In the genomic region with DNA sequence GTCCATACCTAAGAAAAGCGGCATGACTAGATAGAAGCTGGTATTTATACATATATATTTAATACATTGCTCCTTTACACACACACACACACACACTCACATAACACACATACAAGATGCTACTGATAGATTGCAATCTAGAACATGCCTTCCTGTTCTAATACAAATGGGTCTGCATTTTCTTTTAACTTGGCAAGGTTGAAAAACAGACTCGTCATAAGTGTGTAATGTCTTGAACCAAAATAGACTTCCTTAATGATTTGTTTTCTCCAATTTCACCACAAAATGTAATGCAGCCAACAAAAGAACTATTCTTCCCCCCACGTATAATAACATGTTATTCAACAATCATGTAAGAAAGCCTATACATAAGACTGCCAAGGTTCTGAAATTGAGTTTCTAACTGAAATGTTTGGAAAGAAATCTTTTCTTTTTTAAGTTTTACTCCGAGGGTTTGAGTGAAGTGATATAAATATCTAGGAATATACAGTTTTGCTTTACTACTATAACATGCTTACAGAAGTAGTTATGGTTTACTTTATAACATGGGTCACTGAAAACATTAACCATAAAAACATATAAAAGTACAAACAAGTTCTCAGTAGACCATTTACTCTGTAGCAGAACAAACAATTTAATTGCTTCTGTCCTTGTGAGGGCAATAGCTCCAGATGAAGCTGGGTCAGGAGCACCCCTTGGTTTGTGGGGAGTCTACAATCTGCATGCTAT, we compare ENCODE assay signal across 21 cellular contexts.
DNase-seq lines count a peak whose midpoint lies in the region; ATAC-seq, FAIRE-seq and TF ChIP-seq lines count a peak whose summit lies in the region.
"Had no signal": no experiment of that assay in that cellular context is flagged by ENCODE, and none has a peak within 500 bp of the region (broad histone marks: within the 10 kb centered on the region; RNA-seq: fewer than 3 reads in every experiment).

No MANE protein-coding gene starts in this region.

- no peaks in the 10 kb centered on the region for H3K27me3 ChIP-seq in small intestine (ENCODE audit: control insufficient read depth in 2 of 2, insufficient read depth in 2 of 2, low read length in 2 of 2)
- H3K27me3 ChIP-seq: hepatocyte had no signal

- ATAC-seq in mucosa of descending colon (peak; percentile 52), GM19324 (IDR thresholded peaks at IDR 0.05; ENCODE audit: low FRiP score, unreplicated experiment) (no peak)
- ATAC-seq: activated T-cell treated with anti-CD3 and anti-CD28 coated beads, Interleukin-2, amount 50 U/mL, for 72 hours; stimulated activated memory B cell treated with anti-CD40 and anti-IgM and Interleukin-4, amounts not matched to agents 10 μg/mL and 1 μg/mL and 100 μg/mL, for 72 hours had no signal

- no peak overlapping the region for H3K4me2 ChIP-seq in OCI-LY7 (ENCODE audit: low read length)
- H3K4me2 ChIP-seq: hepatocyte, smooth muscle cell had no signal

- H3K27ac ChIP-seq in small intestine (ENCODE audit: low read depth in 1 of 2, low read length in 1 of 2) = no peak overlapping the region
- no peak overlapping the region for H3K27ac ChIP-seq in OCI-LY7 (ENCODE audit: low read depth, low read length, poor library complexity, severe bottlenecking)
- H3K27ac ChIP-seq: hepatocyte, prostate gland had no signal

- no TSS peak for BruUV-seq in OCI-LY7 (replicated peaks; lab: Mats Ljungman, UMichigan)

- no peak overlapping the region for H2AFZ ChIP-seq in OCI-LY7 (ENCODE audit: low read length)
- H2AFZ ChIP-seq: hepatocyte had no signal

- no peaks in the 10 kb centered on the region for H3K9me3 ChIP-seq in mucosa of descending colon
- no peaks in the 10 kb centered on the region for H3K9me3 ChIP-seq in small intestine (ENCODE audit: control insufficient read depth, low read depth)
- no peaks in the 10 kb centered on the region for H3K9me3 ChIP-seq in OCI-LY7 (ENCODE audit: low read length)
- H3K9me3 ChIP-seq: HAP-1, prostate gland had no signal

- 70 to 95% (median 83%) methylated on average over 4 of the region's 4 CpGs for WGBS in small intestine, 3 donors

- H4K20me1 ChIP-seq in OCI-LY7 (ENCODE audit: insufficient read depth, low read length) = no peaks in the 10 kb centered on the region

- intact Hi-C loops in mucosa of descending colon (cut with DNase I, micrococcal nuclease) = no loop called here
- intact Hi-C loops in OCI-LY7 (cut with micrococcal nuclease; ENCODE audit: unreplicated experiment) = no loop called here

- no peak overlapping the region for H3K4me3 ChIP-seq in LNCaP clone FGC (ENCODE audit: low read depth, low read length)
- H3K4me3 ChIP-seq in mucosa of descending colon = no peak overlapping the region
- no peak overlapping the region for H3K4me3 ChIP-seq in small intestine (ENCODE audit: low read depth in 1 of 2, low read length in 2 of 2)
- H3K4me3 ChIP-seq in OCI-LY7 (ENCODE audit: low read depth, low read length, poor library complexity, severe bottlenecking) = no peak overlapping the region
- H3K4me3 ChIP-seq: HAP-1, hepatocyte, prostate gland, smooth muscle cell had no signal

- CTCF ChIA-PET in OCI-LY7 (lab: Charles Lee; ENCODE audit: unreplicated experiment) = no interaction called here

- H3K4me1 ChIP-seq in mucosa of descending colon (ENCODE audit: low read depth) = peaks cover 12% of the 10 kb centered on the region
- no peaks in the 10 kb centered on the region for H3K4me1 ChIP-seq in small intestine (ENCODE audit: control insufficient read depth in 2 of 2, insufficient read depth in 1 of 2, low read depth in 1 of 2, low read length in 1 of 2)
- no peaks in the 10 kb centered on the region for H3K4me1 ChIP-seq in OCI-LY7 (ENCODE audit: insufficient read depth, low read length, poor library complexity, severe bottlenecking)
- H3K4me1 ChIP-seq: prostate gland had no signal

- H3K36me3 ChIP-seq in mucosa of descending colon (ENCODE audit: low read depth) (no peaks in the 10 kb centered on the region), small intestine (ENCODE audit: control insufficient read depth in 2 of 2, insufficient read depth in 2 of 2, low read length in 2 of 2) (no peaks in the 10 kb centered on the region), OCI-LY7 (ENCODE audit: insufficient read depth, low read length) (no peaks in the 10 kb centered on the region)
- H3K36me3 ChIP-seq: HAP-1, prostate gland had no signal

- POLR2A ChIA-PET in OCI-LY7 (lab: Charles Lee) = no interaction called here

- H3K9me2 ChIP-seq in OCI-LY7 (ENCODE audit: insufficient read depth, low read length) = no peaks in the 10 kb centered on the region

- H3K79me2 ChIP-seq in OCI-LY7 (ENCODE audit: insufficient read depth, low read depth, low read length) = no peaks in the 10 kb centered on the region
- H3K79me2 ChIP-seq: hepatocyte had no signal

- no peak for FAIRE-seq in small intestine (lab: Jason Lieb, UNC)
- FAIRE-seq: colon had no signal

- peak; percentile 37 for DNase-seq in DMS79 (lab: John Stamatoyannopoulos, UW)
- DNase-seq in LNCaP clone FGC (ENCODE audit: low read depth) = peak; percentile 54
- DNase-seq in dermis blood vessel endothelial cell = peak; percentile 87
- no peak for DNase-seq in mucosa of descending colon
- no peak for DNase-seq in activated T-cell treated with anti-CD3 and anti-CD28 coated beads, Interleukin-2, amount 50 U/mL, for 1 hour
- DNase-seq in small intestine = no peak
- no peak for DNase-seq in OCI-LY7 (ENCODE audit: low spot score)
- DNase-seq: activated CD4-positive, alpha-beta T cell treated with anti-CD3 and anti-CD28 coated beads for 48 hours; activated T-cell treated with anti-CD3 and anti-CD28 coated beads, Interleukin-2, amount 50 U/mL, for 72 hours; DMS 273 treated with DMSO at 0.1 percent for 48 hours; foreskin fibroblast; GDM1; immature natural killer cell; NCI-H2029 had no signal

- TF ChIP-seq CTCF in LNCaP clone FGC (IDR thresholded peaks at IDR 0.05; ENCODE audit: control insufficient read depth, extremely low read depth, insufficient read depth) = no peak
- TF ChIP-seq CTCF in mucosa of descending colon (IDR thresholded peaks at IDR 0.05) = no peak
- TF ChIP-seq CTCF in OCI-LY7 (conservative IDR thresholded peaks at IDR 0.05; ENCODE audit: low read length) = no peak

Comparison
In these comparisons a context has a peak if more than half of its experiments do, and no peak if none do; other contexts are left out.
1. DNase-seq: peak in DMS79 (single experiment), LNCaP clone FGC (single experiment) and dermis blood vessel endothelial cell (single experiment); none in mucosa of descending colon (0 of 3), activated T-cell treated with anti-CD3 and anti-CD28 coated beads, Interleukin-2, amount 50 U/mL, for 1 hour (single experiment), small intestine (single experiment) and OCI-LY7 (single experiment).